ENCODE assay signal across 1 cellular context in the genomic region with DNA sequence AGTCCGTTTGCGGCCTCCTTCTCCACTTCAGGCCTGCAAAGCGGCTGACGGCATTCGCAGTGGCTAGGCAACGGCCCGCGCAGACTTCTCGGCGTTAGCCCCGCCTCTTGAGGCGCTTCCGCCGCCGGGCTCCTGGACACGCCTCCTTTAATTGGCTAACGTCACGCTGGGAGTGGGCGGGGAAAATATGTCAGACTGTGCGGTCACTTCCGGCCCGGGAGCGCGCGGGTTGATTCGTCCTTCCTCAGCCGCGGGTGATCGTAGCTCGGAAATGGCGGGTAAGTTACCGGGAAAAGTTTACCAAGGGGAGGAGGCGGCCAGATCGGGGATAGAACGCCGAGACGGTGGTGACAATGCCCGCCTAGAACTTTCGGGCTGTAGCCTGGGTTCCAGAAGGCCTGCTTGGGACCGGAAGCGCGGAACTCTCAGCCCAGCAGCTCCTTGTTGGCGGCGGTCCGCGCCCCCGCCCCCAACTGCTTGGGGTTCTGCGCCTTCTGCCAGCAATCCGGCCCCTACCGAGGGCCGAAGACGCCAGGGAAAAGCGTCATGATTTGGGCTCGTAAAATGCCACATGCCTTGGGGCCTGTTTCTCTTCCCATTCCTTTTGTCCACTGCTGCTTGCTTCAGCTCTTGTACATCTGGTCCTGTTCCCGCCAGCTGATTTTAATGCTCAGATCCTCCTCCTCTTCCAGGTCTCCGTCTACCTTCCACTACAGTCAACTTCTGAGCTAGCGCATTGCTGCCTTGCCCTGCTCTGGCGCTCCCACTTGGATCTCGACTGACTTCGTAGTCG.
TF ChIP-seq lines count a peak whose summit lies in the region.

A gene with protein sequence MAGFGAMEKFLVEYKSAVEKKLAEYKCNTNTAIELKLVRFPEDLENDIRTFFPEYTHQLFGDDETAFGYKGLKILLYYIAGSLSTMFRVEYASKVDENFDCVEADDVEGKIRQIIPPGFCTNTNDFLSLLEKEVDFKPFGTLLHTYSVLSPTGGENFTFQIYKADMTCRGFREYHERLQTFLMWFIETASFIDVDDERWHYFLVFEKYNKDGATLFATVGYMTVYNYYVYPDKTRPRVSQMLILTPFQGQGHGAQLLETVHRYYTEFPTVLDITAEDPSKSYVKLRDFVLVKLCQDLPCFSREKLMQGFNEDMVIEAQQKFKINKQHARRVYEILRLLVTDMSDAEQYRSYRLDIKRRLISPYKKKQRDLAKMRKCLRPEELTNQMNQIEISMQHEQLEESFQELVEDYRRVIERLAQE (plus strand): TSS at position 232 of the 793 bp plus-strand sequence. CDS start 40 bp downstream, at position 272.

TF ChIP-seq in HepG2, 621 proteins besides CTCF, POLR2A, EP300 and RAD21 (continued from another document and continues in another):
- TF ChIP-seq, protein P1, sequence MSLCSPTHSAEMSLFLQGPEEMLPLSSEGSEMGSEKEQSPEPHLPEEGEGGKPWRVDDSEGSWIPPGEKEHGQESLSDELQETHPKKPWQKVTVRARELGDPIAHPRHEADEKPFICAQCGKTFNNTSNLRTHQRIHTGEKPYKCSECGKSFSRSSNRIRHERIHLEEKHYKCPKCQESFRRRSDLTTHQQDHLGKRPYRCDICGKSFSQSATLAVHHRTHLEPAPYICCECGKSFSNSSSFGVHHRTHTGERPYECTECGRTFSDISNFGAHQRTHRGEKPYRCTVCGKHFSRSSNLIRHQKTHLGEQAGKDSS (CRISPR knock-in tag; IDR thresholded peaks at IDR 0.05; ENCODE audit: borderline replicate concordance, low read depth): 0 out of 2 replicates have a peak, but pooled peaks have one; percentile 47
- no peak for TF ChIP-seq NFATC3 (CRISPR knock-in tag; IDR thresholded peaks at IDR 0.05)
- TF ChIP-seq FOXJ3 (CRISPR knock-in tag; IDR thresholded peaks at IDR 0.05; ENCODE audit: borderline replicate concordance): no peak; the same call in 1 of the 2 replicates
- TF ChIP-seq ZNF207 (IDR thresholded peaks at IDR 0.05; ENCODE audit: borderline replicate concordance): no peak
- peak; percentile 56; the same call in 1 of the 2 replicates for TF ChIP-seq ZNF879 (CRISPR knock-in tag; IDR thresholded peaks at IDR 0.05)
- TF ChIP-seq, protein P2, sequence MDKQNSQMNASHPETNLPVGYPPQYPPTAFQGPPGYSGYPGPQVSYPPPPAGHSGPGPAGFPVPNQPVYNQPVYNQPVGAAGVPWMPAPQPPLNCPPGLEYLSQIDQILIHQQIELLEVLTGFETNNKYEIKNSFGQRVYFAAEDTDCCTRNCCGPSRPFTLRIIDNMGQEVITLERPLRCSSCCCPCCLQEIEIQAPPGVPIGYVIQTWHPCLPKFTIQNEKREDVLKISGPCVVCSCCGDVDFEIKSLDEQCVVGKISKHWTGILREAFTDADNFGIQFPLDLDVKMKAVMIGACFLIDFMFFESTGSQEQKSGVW (CRISPR knock-in tag; IDR thresholded peaks at IDR 0.05; ENCODE audit: borderline replicate concordance): 0 out of 2 replicates have a peak, but pooled peaks have one; percentile 88
- 0 out of 2 replicates have a peak, but pooled peaks have one; percentile 29 for TF ChIP-seq NFE2L1 (CRISPR knock-in tag; IDR thresholded peaks at IDR 0.05; ENCODE audit: borderline replicate concordance)
- TF ChIP-seq CCAR2 (optimal IDR thresholded peaks at IDR 0.05; ENCODE audit: low read depth, low read length): no peak
- TF ChIP-seq, protein P3, sequence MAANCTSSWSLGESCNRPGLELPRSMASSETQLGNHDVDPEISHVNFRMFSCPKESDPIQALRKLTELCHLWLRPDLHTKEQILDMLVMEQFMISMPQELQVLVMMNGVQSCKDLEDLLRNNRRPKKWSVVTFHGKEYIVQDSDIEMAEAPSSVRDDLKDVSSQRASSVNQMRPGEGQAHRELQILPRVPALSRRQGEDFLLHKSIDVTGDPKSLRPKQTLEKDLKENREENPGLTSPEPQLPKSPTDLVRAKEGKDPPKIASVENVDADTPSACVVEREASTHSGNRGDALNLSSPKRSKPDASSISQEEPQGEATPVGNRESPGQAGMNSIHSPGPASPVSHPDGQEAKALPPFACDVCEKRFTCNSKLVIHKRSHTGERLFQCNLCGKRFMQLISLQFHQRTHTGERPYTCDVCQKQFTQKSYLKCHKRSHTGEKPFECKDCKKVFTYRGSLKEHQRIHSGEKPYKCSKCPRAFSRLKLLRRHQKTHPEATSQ (CRISPR knock-in tag; IDR thresholded peaks at IDR 0.05; ENCODE audit: borderline replicate concordance): no peak
- peak; percentile 91 for TF ChIP-seq MIXL1 (CRISPR knock-in tag; IDR thresholded peaks at IDR 0.05)
- TF ChIP-seq ZNF724P (CRISPR knock-in tag; IDR thresholded peaks at IDR 0.05; ENCODE audit: borderline replicate concordance): peak; percentile 65
- TF ChIP-seq POLR2AphosphoS5 (IDR thresholded peaks at IDR 0.05; ENCODE audit: low read depth, low read length): peak; percentile 85
- no peak for TF ChIP-seq ZNF335 (CRISPR knock-in tag; IDR thresholded peaks at IDR 0.05)
- TF ChIP-seq NFKBIZ (CRISPR knock-in tag; IDR thresholded peaks at IDR 0.05): peak; percentile 71; the same call in 1 of the 2 replicates
- TF ChIP-seq SP4 (CRISPR knock-in tag; IDR thresholded peaks at IDR 0.05): peak; percentile 94
- TF ChIP-seq NFYC (CRISPR knock-in tag; IDR thresholded peaks at IDR 0.05): peak; percentile 73
- TF ChIP-seq, protein P4, sequence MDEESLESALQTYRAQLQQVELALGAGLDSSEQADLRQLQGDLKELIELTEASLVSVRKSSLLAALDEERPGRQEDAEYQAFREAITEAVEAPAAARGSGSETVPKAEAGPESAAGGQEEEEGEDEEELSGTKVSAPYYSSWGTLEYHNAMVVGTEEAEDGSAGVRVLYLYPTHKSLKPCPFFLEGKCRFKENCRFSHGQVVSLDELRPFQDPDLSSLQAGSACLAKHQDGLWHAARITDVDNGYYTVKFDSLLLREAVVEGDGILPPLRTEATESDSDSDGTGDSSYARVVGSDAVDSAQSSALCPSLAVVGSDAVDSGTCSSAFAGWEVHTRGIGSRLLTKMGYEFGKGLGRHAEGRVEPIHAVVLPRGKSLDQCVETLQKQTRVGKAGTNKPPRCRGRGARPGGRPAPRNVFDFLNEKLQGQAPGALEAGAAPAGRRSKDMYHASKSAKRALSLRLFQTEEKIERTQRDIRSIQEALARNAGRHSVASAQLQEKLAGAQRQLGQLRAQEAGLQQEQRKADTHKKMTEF (CRISPR knock-in tag; IDR thresholded peaks at IDR 0.05): peak; percentile 68
- TF ChIP-seq, protein P5, sequence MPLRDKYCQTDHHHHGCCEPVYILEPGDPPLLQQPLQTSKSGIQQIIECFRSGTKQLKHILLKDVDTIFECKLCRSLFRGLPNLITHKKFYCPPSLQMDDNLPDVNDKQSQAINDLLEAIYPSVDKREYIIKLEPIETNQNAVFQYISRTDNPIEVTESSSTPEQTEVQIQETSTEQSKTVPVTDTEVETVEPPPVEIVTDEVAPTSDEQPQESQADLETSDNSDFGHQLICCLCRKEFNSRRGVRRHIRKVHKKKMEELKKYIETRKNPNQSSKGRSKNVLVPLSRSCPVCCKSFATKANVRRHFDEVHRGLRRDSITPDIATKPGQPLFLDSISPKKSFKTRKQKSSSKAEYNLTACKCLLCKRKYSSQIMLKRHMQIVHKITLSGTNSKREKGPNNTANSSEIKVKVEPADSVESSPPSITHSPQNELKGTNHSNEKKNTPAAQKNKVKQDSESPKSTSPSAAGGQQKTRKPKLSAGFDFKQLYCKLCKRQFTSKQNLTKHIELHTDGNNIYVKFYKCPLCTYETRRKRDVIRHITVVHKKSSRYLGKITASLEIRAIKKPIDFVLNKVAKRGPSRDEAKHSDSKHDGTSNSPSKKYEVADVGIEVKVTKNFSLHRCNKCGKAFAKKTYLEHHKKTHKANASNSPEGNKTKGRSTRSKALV (CRISPR knock-in tag; IDR thresholded peaks at IDR 0.05): no peak; the same call in none of the 2 replicates
- TF ChIP-seq RFXAP (CRISPR knock-in tag; IDR thresholded peaks at IDR 0.05; ENCODE audit: borderline replicate concordance): peak; percentile 90
- no peak for TF ChIP-seq ZNF251 (CRISPR knock-in tag; IDR thresholded peaks at IDR 0.05)
- peak; percentile 90 for TF ChIP-seq RFX1 (IDR thresholded peaks at IDR 0.05)
- TF ChIP-seq, protein P6, sequence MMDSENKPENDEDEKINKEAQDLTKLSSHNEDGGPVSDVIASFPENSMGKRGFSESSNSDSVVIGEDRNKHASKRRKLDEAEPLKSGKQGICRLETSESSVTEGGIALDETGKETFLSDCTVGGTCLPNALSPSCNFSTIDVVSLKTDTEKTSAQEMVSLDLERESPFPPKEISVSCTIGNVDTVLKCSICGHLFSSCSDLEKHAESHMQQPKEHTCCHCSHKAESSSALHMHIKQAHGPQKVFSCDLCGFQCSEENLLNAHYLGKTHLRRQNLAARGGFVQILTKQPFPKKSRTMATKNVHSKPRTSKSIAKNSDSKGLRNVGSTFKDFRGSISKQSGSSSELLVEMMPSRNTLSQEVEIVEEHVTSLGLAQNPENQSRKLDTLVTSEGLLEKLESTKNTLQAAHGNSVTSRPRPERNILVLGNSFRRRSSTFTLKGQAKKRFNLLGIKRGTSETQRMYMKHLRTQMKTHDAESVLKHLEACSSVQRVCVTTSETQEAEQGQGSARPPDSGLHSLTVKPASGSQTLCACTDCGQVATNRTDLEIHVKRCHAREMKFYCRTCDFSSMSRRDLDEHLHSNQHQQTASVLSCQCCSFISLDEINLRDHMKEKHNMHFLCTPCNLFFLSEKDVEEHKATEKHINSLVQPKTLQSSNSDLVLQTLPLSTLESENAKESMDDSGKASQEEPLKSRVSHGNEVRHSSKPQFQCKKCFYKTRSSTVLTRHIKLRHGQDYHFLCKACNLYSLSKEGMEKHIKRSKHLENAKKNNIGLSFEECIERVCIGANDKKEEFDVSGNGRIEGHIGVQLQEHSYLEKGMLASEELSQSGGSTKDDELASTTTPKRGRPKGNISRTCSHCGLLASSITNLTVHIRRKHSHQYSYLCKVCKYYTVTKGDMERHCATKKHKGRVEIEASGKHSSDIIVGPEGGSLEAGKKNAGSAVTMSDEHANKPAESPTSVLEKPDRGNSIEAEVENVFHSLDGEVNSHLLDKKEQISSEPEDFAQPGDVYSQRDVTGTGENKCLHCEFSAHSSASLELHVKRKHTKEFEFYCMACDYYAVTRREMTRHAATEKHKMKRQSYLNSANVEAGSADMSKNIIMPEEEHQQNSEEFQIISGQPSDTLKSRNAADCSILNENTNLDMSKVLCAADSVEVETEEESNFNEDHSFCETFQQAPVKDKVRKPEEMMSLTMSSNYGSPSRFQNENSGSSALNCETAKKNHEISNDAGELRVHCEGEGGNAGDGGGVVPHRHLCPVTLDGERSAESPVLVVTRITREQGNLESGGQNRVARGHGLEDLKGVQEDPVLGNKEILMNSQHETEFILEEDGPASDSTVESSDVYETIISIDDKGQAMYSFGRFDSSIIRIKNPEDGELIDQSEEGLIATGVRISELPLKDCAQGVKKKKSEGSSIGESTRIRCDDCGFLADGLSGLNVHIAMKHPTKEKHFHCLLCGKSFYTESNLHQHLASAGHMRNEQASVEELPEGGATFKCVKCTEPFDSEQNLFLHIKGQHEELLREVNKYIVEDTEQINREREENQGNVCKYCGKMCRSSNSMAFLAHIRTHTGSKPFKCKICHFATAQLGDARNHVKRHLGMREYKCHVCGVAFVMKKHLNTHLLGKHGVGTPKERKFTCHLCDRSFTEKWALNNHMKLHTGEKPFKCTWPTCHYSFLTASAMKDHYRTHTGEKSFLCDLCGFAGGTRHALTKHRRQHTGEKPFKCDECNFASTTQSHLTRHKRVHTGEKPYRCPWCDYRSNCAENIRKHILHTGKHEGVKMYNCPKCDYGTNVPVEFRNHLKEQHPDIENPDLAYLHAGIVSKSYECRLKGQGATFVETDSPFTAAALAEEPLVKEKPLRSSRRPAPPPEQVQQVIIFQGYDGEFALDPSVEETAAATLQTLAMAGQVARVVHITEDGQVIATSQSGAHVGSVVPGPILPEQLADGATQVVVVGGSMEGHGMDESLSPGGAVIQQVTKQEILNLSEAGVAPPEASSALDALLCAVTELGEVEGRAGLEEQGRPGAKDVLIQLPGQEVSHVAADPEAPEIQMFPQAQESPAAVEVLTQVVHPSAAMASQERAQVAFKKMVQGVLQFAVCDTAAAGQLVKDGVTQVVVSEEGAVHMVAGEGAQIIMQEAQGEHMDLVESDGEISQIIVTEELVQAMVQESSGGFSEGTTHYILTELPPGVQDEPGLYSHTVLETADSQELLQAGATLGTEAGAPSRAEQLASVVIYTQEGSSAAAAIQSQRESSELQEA (CRISPR knock-in tag; IDR thresholded peaks at IDR 0.05; ENCODE audit: not compliant biosample characterization): peak; percentile 92
- peak; percentile 92 for TF ChIP-seq ZMYM4 (CRISPR knock-in tag; IDR thresholded peaks at IDR 0.05)
- TF ChIP-seq BRD4 (CRISPR knock-in tag; IDR thresholded peaks at IDR 0.05): peak; percentile 76; the same call in 1 of the 2 replicates
- peak; percentile 27; the same call in 1 of the 2 replicates for TF ChIP-seq CBFB (CRISPR knock-in tag; IDR thresholded peaks at IDR 0.05)
- TF ChIP-seq HES4 (CRISPR knock-in tag; IDR thresholded peaks at IDR 0.05; ENCODE audit: borderline replicate concordance): no peak; the same call in 1 of the 2 replicates
- TF ChIP-seq, protein P7, sequence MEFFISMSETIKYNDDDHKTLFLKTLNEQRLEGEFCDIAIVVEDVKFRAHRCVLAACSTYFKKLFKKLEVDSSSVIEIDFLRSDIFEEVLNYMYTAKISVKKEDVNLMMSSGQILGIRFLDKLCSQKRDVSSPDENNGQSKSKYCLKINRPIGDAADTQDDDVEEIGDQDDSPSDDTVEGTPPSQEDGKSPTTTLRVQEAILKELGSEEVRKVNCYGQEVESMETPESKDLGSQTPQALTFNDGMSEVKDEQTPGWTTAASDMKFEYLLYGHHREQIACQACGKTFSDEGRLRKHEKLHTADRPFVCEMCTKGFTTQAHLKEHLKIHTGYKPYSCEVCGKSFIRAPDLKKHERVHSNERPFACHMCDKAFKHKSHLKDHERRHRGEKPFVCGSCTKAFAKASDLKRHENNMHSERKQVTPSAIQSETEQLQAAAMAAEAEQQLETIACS (CRISPR knock-in tag; IDR thresholded peaks at IDR 0.05): peak; percentile 84
- TF ChIP-seq, protein P8, sequence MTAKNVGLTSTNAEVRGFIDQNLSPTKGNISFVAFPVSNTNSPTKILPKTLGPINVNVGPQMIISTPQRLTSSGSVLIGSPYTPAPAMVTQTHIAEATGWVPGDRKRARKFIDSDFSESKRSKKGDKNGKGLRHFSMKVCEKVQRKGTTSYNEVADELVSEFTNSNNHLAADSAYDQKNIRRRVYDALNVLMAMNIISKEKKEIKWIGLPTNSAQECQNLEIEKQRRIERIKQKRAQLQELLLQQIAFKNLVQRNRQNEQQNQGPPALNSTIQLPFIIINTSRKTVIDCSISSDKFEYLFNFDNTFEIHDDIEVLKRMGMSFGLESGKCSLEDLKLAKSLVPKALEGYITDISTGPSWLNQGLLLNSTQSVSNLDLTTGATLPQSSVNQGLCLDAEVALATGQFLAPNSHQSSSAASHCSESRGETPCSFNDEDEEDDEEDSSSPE (CRISPR knock-in tag; IDR thresholded peaks at IDR 0.05): peak; percentile 95
- TF ChIP-seq ZSCAN9 (CRISPR knock-in tag; IDR thresholded peaks at IDR 0.05; ENCODE audit: borderline replicate concordance): peak; percentile 71; the same call in 1 of the 2 replicates
- no peak for TF ChIP-seq TRIM24 (CRISPR knock-in tag; IDR thresholded peaks at IDR 0.05)
- peak; percentile 95 for TF ChIP-seq ASH2L (IDR thresholded peaks at IDR 0.05; ENCODE audit: insufficient read length, low read depth, low read length)
- no peak for TF ChIP-seq ZNF569 (CRISPR knock-in tag; IDR thresholded peaks at IDR 0.05; ENCODE audit: borderline replicate concordance)
- no peak for TF ChIP-seq ZNF577 (CRISPR knock-in tag; IDR thresholded peaks at IDR 0.05; ENCODE audit: borderline replicate concordance, low read depth)
- TF ChIP-seq, protein P9, sequence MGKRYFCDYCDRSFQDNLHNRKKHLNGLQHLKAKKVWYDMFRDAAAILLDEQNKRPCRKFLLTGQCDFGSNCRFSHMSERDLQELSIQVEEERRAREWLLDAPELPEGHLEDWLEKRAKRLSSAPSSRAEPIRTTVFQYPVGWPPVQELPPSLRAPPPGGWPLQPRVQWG (CRISPR knock-in tag; IDR thresholded peaks at IDR 0.05; ENCODE audit: borderline replicate concordance, low read depth): no peak
- peak; percentile 54 for TF ChIP-seq RBM22 (optimal IDR thresholded peaks at IDR 0.05; ENCODE audit: low read length)
- no peak for TF ChIP-seq XBP1 (CRISPR knock-in tag; IDR thresholded peaks at IDR 0.05)
- peak; percentile 74; the same call in 1 of the 2 replicates for TF ChIP-seq ZNF709 (CRISPR knock-in tag; IDR thresholded peaks at IDR 0.05)
